In the genomic region with DNA sequence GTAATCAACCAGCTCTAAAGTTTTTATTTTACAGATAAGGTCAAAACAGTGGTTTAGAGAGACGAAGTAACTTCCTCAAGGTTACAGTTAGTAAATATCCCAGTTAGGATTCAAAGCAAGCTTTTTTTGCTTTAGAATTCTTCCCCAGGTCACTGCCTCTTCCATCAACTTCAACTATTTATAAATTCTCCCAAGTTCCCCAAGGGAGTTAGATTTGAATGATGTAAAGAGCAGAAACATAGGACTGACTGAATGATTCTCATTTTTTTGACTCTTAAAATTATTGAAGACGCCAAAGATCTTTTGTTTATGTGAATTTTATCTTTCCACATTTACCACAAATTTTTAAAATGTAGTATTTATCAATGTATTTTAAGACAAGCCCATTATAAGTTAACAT, we compare ENCODE assay signal across 1 cellular context.
TF ChIP-seq lines count a peak whose summit lies in the region.

No MANE protein-coding gene starts in this region.

TF ChIP-seq in SK-N-SH treated with all-trans-retinoic acid at 6 μM for 48 hours, 23 proteins besides CTCF, POLR2A, EP300 and RAD21:
- TF ChIP-seq, protein P1, sequence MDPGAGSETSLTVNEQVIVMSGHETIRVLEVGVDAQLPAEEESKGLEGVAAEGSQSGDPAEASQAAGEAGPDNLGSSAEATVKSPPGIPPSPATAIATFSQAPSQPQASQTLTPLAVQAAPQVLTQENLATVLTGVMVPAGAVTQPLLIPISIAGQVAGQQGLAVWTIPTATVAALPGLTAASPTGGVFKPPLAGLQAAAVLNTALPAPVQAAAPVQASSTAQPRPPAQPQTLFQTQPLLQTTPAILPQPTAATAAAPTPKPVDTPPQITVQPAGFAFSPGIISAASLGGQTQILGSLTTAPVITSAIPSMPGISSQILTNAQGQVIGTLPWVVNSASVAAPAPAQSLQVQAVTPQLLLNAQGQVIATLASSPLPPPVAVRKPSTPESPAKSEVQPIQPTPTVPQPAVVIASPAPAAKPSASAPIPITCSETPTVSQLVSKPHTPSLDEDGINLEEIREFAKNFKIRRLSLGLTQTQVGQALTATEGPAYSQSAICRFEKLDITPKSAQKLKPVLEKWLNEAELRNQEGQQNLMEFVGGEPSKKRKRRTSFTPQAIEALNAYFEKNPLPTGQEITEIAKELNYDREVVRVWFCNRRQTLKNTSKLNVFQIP (CRISPR knock-in tag; IDR thresholded peaks at IDR 0.05; ENCODE audit: borderline replicate concordance, low read depth), result no peak
- TF ChIP-seq TOX (CRISPR knock-in tag; IDR thresholded peaks at IDR 0.05; ENCODE audit: borderline replicate concordance) (no peak), ZNF70 (CRISPR knock-in tag; IDR thresholded peaks at IDR 0.05) (no peak), ZNF565 (CRISPR knock-in tag; conservative IDR thresholded peaks at IDR 0.05; ENCODE audit: low read depth) (no peak), GLIS3 (CRISPR knock-in tag; IDR thresholded peaks at IDR 0.05) (no peak)
